Comparison of ENCODE assay signal across 13 cellular contexts in genomic region chr12:11771895-11772502, GRCh38.
DNase-seq lines count a peak whose midpoint lies in the region; ATAC-seq lines count a peak whose summit lies in the region.
"Had no signal": no experiment of that assay in that cellular context is flagged by ENCODE, and none has a peak within 500 bp of the region (broad histone marks: within the 10 kb centered on the region; RNA-seq: fewer than 3 reads in every experiment).

No MANE protein-coding gene starts in this region.

- ATAC-seq in HG03354 (IDR thresholded peaks at IDR 0.05; ENCODE audit: poor library complexity, severe bottlenecking, unreplicated experiment) (peak; percentile 37), HG03159 (IDR thresholded peaks at IDR 0.05; ENCODE audit: unreplicated experiment) (no peak)
- peak; percentile 87 for ATAC-seq in activated naive CD8-positive, alpha-beta T cell treated with anti-CD3 and anti-CD28 coated beads, Interleukin-2, amount 50 U/mL, for 24 hours

- peaks cover 52% of the 10 kb centered on the region for H3K4me1 ChIP-seq in muscle layer of colon (ENCODE audit: insufficient read depth, low read length)

- peak overlapping the region; percentile 20 for H3K27ac ChIP-seq in muscle layer of colon (ENCODE audit: low read depth, low read length)
- H3K27ac ChIP-seq: upper lobe of left lung had no signal

- H3K36me3 Mint-ChIP-seq in activated naive CD8-positive, alpha-beta T cell treated with anti-CD3 and anti-CD28 coated beads, Interleukin-2, amount 50 U/mL, for 24 hours (ENCODE audit: low read depth): peaks cover 14% of the 10 kb centered on the region

- no peaks in the 10 kb centered on the region for H3K27me3 ChIP-seq in muscle layer of colon (ENCODE audit: control insufficient read depth in 1 of 2, insufficient read depth in 2 of 2, low read length in 2 of 2)
- H3K27me3 ChIP-seq: upper lobe of left lung had no signal

- H3K36me3 ChIP-seq in muscle layer of colon (ENCODE audit: insufficient read depth, low read length): no peaks in the 10 kb centered on the region
- H3K36me3 ChIP-seq: upper lobe of left lung had no signal

- no peaks in the 10 kb centered on the region for H3K9me3 ChIP-seq in muscle layer of colon (ENCODE audit: low read length)
- H3K9me3 ChIP-seq: upper lobe of left lung had no signal

- H3K9me3 Mint-ChIP-seq in activated naive CD8-positive, alpha-beta T cell treated with anti-CD3 and anti-CD28 coated beads, Interleukin-2, amount 50 U/mL, for 24 hours: no peaks in the 10 kb centered on the region
- H3K9me3 Mint-ChIP-seq: activated B cell treated with CpG ODN at 0.5 μM for 24 hours, HFFc6 had no signal

- H3K4me3 Mint-ChIP-seq in activated naive CD8-positive, alpha-beta T cell treated with anti-CD3 and anti-CD28 coated beads, Interleukin-2, amount 50 U/mL, for 24 hours: no peak overlapping the region
- H3K4me3 Mint-ChIP-seq: activated B cell treated with CpG ODN at 0.5 μM for 24 hours, HFFc6 had no signal

- in situ Hi-C loops in Caki2 (cut with HindIII; ENCODE audit: low pct_unique_long_range_greater_than_20kb, low sequenced_read_pairs): no loop called here

- DNase-seq in Caki2 (ENCODE audit: low read depth) (peak; percentile 98), NCI-H2081 (lab: John Stamatoyannopoulos, UW) (no peak), D341Med (ENCODE audit: low spot score) (no peak), C1 segment of cervical spinal cord (lab: John Stamatoyannopoulos, UW) (no peak)
- no peak for DNase-seq in activated naive CD8-positive, alpha-beta T cell treated with anti-CD3 and anti-CD28 coated beads, Interleukin-2, amount 50 U/mL, for 24 hours
- DNase-seq: activated B cell treated with CpG ODN at 0.5 μM for 24 hours, HFFc6, NCI-H1092 treated with DMSO at 0.1 percent for 48 hours, NCI-H524 treated with DMSO at 0.1 percent for 48 hours, upper lobe of left lung had no signal

- H3K9ac ChIP-seq in muscle layer of colon (ENCODE audit: low read length): no peak overlapping the region

- H3K4me1 Mint-ChIP-seq in activated naive CD8-positive, alpha-beta T cell treated with anti-CD3 and anti-CD28 coated beads, Interleukin-2, amount 50 U/mL, for 24 hours: peaks cover 71% of the 10 kb centered on the region

- H3K27me3 Mint-ChIP-seq in activated naive CD8-positive, alpha-beta T cell treated with anti-CD3 and anti-CD28 coated beads, Interleukin-2, amount 50 U/mL, for 24 hours: no peaks in the 10 kb centered on the region
- H3K27me3 Mint-ChIP-seq: activated B cell treated with CpG ODN at 0.5 μM for 24 hours had no signal

- H3K27ac Mint-ChIP-seq in activated naive CD8-positive, alpha-beta T cell treated with anti-CD3 and anti-CD28 coated beads, Interleukin-2, amount 50 U/mL, for 24 hours: peak overlapping the region; percentile 75
- H3K27ac Mint-ChIP-seq: HFFc6 had no signal

- no peak overlapping the region for H3K4me3 ChIP-seq in muscle layer of colon (ENCODE audit: low read depth in 1 of 2, low read length in 2 of 2)
- H3K4me3 ChIP-seq: upper lobe of left lung had no signal
